ENCODE assay signal across 1 cellular context in genomic region chr3:195911946-195912270, GRCh38.
TF ChIP-seq lines count a peak whose summit lies in the region.

No MANE protein-coding gene starts in this region.

TF ChIP-seq in IMR-90, 13 proteins besides CTCF, POLR2A, EP300 and RAD21:
- TF ChIP-seq ELK1 (IDR thresholded peaks at IDR 0.05; ENCODE audit: borderline replicate concordance, low read depth, low read length) = no peak
- TF ChIP-seq MAFK (IDR thresholded peaks at IDR 0.05; ENCODE audit: low read depth, low read length) = no peak
- no peak for TF ChIP-seq RCOR1 (IDR thresholded peaks at IDR 0.05; ENCODE audit: insufficient replicate concordance, low read length)
- TF ChIP-seq, protein P1, sequence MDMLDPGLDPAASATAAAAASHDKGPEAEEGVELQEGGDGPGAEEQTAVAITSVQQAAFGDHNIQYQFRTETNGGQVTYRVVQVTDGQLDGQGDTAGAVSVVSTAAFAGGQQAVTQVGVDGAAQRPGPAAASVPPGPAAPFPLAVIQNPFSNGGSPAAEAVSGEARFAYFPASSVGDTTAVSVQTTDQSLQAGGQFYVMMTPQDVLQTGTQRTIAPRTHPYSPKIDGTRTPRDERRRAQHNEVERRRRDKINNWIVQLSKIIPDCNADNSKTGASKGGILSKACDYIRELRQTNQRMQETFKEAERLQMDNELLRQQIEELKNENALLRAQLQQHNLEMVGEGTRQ (IDR thresholded peaks at IDR 0.05; ENCODE audit: low read depth, low read length) = no peak
- no peak for TF ChIP-seq FOS (IDR thresholded peaks at IDR 0.05; ENCODE audit: low read depth, low read length)
- TF ChIP-seq CEBPB (IDR thresholded peaks at IDR 0.05; ENCODE audit: low read depth, low read length) = no peak
- no peak for TF ChIP-seq RFX5 (IDR thresholded peaks at IDR 0.05; ENCODE audit: low read depth, low read length)
- TF ChIP-seq SMC3 (IDR thresholded peaks at IDR 0.05; ENCODE audit: low read depth, low read length) = no peak
- no peak for TF ChIP-seq MAZ (IDR thresholded peaks at IDR 0.05; ENCODE audit: borderline replicate concordance, low read depth, low read length)
- TF ChIP-seq MXI1 (IDR thresholded peaks at IDR 0.05; ENCODE audit: borderline replicate concordance, low read depth, low read length) = no peak
- TF ChIP-seq NFE2L2 (IDR thresholded peaks at IDR 0.05; ENCODE audit: low read depth, low read length) = no peak
- TF ChIP-seq BHLHE40 (IDR thresholded peaks at IDR 0.05; ENCODE audit: low read depth, low read length) = no peak
- no peak for TF ChIP-seq CHD1 (IDR thresholded peaks at IDR 0.05; ENCODE audit: low read depth, low read length)
